14 cellular contexts compared by ENCODE assay signal in the genomic region with DNA sequence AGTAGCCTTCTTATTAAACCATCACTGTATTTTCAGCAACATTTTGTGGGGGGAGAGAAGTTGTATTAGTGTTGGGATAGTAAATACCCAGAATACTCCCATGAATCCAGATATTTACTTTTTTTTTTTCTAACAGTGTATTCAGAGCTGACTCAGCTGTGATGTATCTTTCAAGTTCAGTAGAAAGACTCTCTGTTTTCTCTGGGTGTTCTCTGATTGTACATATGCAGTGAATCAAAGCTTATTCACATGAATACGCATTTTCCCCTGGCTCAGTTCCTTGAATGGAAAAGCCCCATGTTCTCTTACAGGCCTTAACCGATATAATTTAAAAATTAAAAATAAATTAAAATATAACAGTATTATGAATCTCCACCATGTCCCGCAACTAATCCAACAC. TPM values are rescaled to one million over a fixed set of nuclear protein-coding genes. Genes with fewer than 3 reads are reported as not detected.
DNase-seq lines count a peak whose midpoint lies in the region; ATAC-seq, FAIRE-seq and TF ChIP-seq lines count a peak whose summit lies in the region.
"Had no signal": no experiment of that assay in that cellular context is flagged by ENCODE, and none has a peak within 500 bp of the region (broad histone marks: within the 10 kb centered on the region; RNA-seq: fewer than 3 reads in every experiment).

No MANE protein-coding gene starts in this region.

- H3K36me3 Mint-ChIP-seq in osteocyte (ENCODE audit: unreplicated experiment): peaks cover 3% of the 10 kb centered on the region
- H3K36me3 Mint-ChIP-seq: CD8-positive, alpha-beta memory T cell had no signal

- intact Hi-C loops in right lobe of liver (cut with DNase I): no loop called here

- H3K27me3 ChIP-seq in right lobe of liver: no peaks in the 10 kb centered on the region

- peak overlapping the region in 1 of 3 donors; percentile 39 for H3K4me3 ChIP-seq in right lobe of liver

- peaks cover 0 to 4% (median 0%) of the 10 kb centered on the region in 4 donors for H3K4me1 ChIP-seq in right lobe of liver

- ATAC-seq in right lobe of liver (no peak), HG03097 (IDR thresholded peaks at IDR 0.05; ENCODE audit: low FRiP score, unreplicated experiment) (no peak)
- ATAC-seq: HCT116 had no signal

- no peaks in the 10 kb centered on the region for H3K9me3 Mint-ChIP-seq in osteocyte (ENCODE audit: unreplicated experiment)

- H3K4me3 Mint-ChIP-seq in osteocyte (ENCODE audit: unreplicated experiment): peak overlapping the region; percentile 93

- peak; percentile 40 for DNase-seq in GM03348 (ENCODE audit: low spot score)
- DNase-seq in RCC 7860 (ENCODE audit: low spot score): peak; percentile 67
- peak; percentile 84 for DNase-seq in fibroblast of peridontal ligament (ENCODE audit: extremely low read depth)
- DNase-seq in osteocyte (ENCODE audit: extremely low spot score, unreplicated experiment): no peak
- no peak for DNase-seq in right lobe of liver
- no peak for DNase-seq in DMS79 treated with DMSO at 0.1 percent for 48 hours (lab: John Stamatoyannopoulos, UW)
- no peak for DNase-seq in SW480 (ENCODE audit: low spot score)
- DNase-seq: CD8-positive, alpha-beta memory T cell; NCI-H2029 treated with DMSO at 0.1 percent for 48 hours; substantia nigra had no signal

- FAIRE-seq in RCC 7860 (lab: Jason Lieb, UNC): peak; percentile 79
- FAIRE-seq: kidney had no signal

- no peak overlapping the region for H3K27ac ChIP-seq in right lobe of liver
- H3K27ac ChIP-seq: KMS-11 had no signal

- H3K27me3 Mint-ChIP-seq in osteocyte (ENCODE audit: unreplicated experiment): no peaks in the 10 kb centered on the region

- H3K4me1 Mint-ChIP-seq in osteocyte (ENCODE audit: unreplicated experiment): peaks cover 22% of the 10 kb centered on the region

- no peaks in the 10 kb centered on the region for H3K36me3 ChIP-seq in right lobe of liver

- no peaks in the 10 kb centered on the region for H3K9me3 ChIP-seq in right lobe of liver

- no peak for TF ChIP-seq POLR2A in right lobe of liver (IDR thresholded peaks at IDR 0.05)

- H3K27ac Mint-ChIP-seq in osteocyte (ENCODE audit: unreplicated experiment): no peak overlapping the region
- H3K27ac Mint-ChIP-seq: CD8-positive, alpha-beta memory T cell had no signal

- TF ChIP-seq CTCF in osteocyte (IDR thresholded peaks at IDR 0.05) (no peak), right lobe of liver (IDR thresholded peaks at IDR 0.05) (no peak)

- WGBS in right lobe of liver (ENCODE audit: insufficient coverage, low coverage, low lambda C conversion rate, missing lambda C conversion rate): 62% methylated on average over 3 of the region's 3 CpGs

RNA-seq across cellular contexts. Expression of gene TFPI2, which starts 1.3 kb away (rescaled TPM):
- total RNA-seq in osteocyte (58.7 and 61.3 TPM in 2 replicates), right lobe of liver (10 to 100 TPM in 1 of 6 experiments, 1 to 10 TPM in 4, under 1 TPM in 1; 0.49 to 17.0 (median 2.0) TPM)
- total RNA-seq: CD8-positive, alpha-beta memory T cell had no signal

RNA-seq across cellular contexts. Expression of gene GNGT1, which starts 17.1 kb away (rescaled TPM):
- total RNA-seq in osteocyte (not detected in 2 replicates), right lobe of liver (not detected)
- total RNA-seq: CD8-positive, alpha-beta memory T cell had no signal

RNA-seq across cellular contexts. Expression of gene GNG11, which starts 32.3 kb away (rescaled TPM):
- 49.6 and 49.7 TPM in 2 replicates for total RNA-seq in osteocyte
- total RNA-seq in right lobe of liver: 1 to 10 TPM in 5 of 6 experiments, under 1 TPM in 1; 0.86 to 6.1 (median 4.0) TPM
- total RNA-seq: CD8-positive, alpha-beta memory T cell had no signal

Comparison
In these comparisons a context has a peak if more than half of its experiments do, and no peak if none do; other contexts are left out.
1. DNase-seq: peak in GM03348 (single experiment), RCC 7860 (single experiment) and fibroblast of peridontal ligament (single experiment); none in osteocyte (single experiment), right lobe of liver (0 of 3), DMS79 treated with DMSO at 0.1 percent for 48 hours (single experiment) and SW480 (single experiment).